9 cellular contexts compared by ENCODE assay signal in genomic region chrX:12949205-12949926, GRCh38. TPM values are rescaled to one million over a fixed set of nuclear protein-coding genes. Genes with fewer than 3 reads are reported as not detected.
DNase-seq lines count a peak whose midpoint lies in the region; ATAC-seq and TF ChIP-seq lines count a peak whose summit lies in the region.
"Had no signal": no experiment of that assay in that cellular context is flagged by ENCODE, and none has a peak within 500 bp of the region (broad histone marks: within the 10 kb centered on the region; RNA-seq: fewer than 3 reads in every experiment).

No MANE protein-coding gene starts in this region.

- peaks cover 0 to 21% (median 12%) of the 10 kb centered on the region in 11 experiments; a peak in 10 of 22 replicates for H3K27me3 ChIP-seq in BLaER1 treated with 17β-estradiol and CSF1 and Interleukin-3, amounts not matched to agents 10 nM and 100 nM
- no peaks in the 10 kb centered on the region for H3K27me3 ChIP-seq in Loucy (ENCODE audit: insufficient read depth, low read length, poor library complexity, severe bottlenecking)

- H3F3A ChIP-seq in Loucy (ENCODE audit: low read depth), result no peaks in the 10 kb centered on the region

- H3K4me1 ChIP-seq in BLaER1 treated with 17β-estradiol and CSF1 and Interleukin-3, amounts not matched to agents 10 nM and 100 nM, result peaks cover 67 to 86% (median 75%) of the 10 kb centered on the region in 10 experiments
- peaks cover 54% of the 10 kb centered on the region for H3K4me1 ChIP-seq in Loucy (ENCODE audit: insufficient read depth, low read length, poor library complexity, severe bottlenecking)

- no peaks in the 10 kb centered on the region for H3K9me3 ChIP-seq in BLaER1 treated with 17β-estradiol and CSF1 and Interleukin-3, amounts not matched to agents 10 nM and 100 nM (replicated peaks in 1 of 11)
- H3K9me3 ChIP-seq in Loucy (ENCODE audit: insufficient read depth, low read depth, low read length), result no peaks in the 10 kb centered on the region

- H3K36me3 ChIP-seq in BLaER1 treated with 17β-estradiol and CSF1 and Interleukin-3, amounts not matched to agents 10 nM and 100 nM, result no peaks in the 10 kb centered on the region
- no peaks in the 10 kb centered on the region for H3K36me3 ChIP-seq in Loucy (ENCODE audit: insufficient read depth, low read length)

- H3K27me3 Mint-ChIP-seq in central memory CD8-positive, alpha-beta T cell, result no peaks in the 10 kb centered on the region
- H3K27me3 Mint-ChIP-seq in neural crest cell (ENCODE audit: low read depth), result no peaks in the 10 kb centered on the region

- H3K4me3 ChIP-seq in BLaER1 treated with 17β-estradiol and CSF1 and Interleukin-3, amounts not matched to agents 10 nM and 100 nM, result no peak overlapping the region
- H3K4me3 ChIP-seq in Loucy (ENCODE audit: low read length, poor library complexity, severe bottlenecking), result peak overlapping the region; percentile 66

- no peak overlapping the region for H2AFZ ChIP-seq in Loucy (ENCODE audit: low read length)

- peaks cover 15% of the 10 kb centered on the region for H3K36me3 Mint-ChIP-seq in central memory CD8-positive, alpha-beta T cell (ENCODE audit: insufficient read depth)
- no peaks in the 10 kb centered on the region for H3K36me3 Mint-ChIP-seq in neural crest cell (ENCODE audit: low read depth)

- no peaks in the 10 kb centered on the region for H3K9me2 ChIP-seq in Loucy (replicated peaks; ENCODE audit: low read depth, low read length)

- peak overlapping the region; percentile 98 for H3K27ac Mint-ChIP-seq in central memory CD8-positive, alpha-beta T cell (ENCODE audit: low read depth)
- H3K27ac Mint-ChIP-seq in neural crest cell (ENCODE audit: unreplicated experiment), result peak overlapping the region; percentile 50

- ATAC-seq in central memory CD8-positive, alpha-beta T cell (replicated peaks; ENCODE audit: extremely low read depth, poor library complexity, severe bottlenecking), result no peak
- no peak for ATAC-seq in GM18873 (IDR thresholded peaks at IDR 0.05; ENCODE audit: low FRiP score, unreplicated experiment)
- ATAC-seq in activated CD4-positive, CD25-positive, alpha-beta regulatory T cell treated with anti-CD3 and anti-CD28 coated beads, Interleukin-2, amount 50 U/mL, for 24 hours, result no peak
- ATAC-seq in GM21576 (IDR thresholded peaks at IDR 0.05; ENCODE audit: unreplicated experiment), result no peak

- H3K9ac ChIP-seq in BLaER1 treated with 17β-estradiol and CSF1 and Interleukin-3, amounts not matched to agents 10 nM and 100 nM, result peak overlapping the region; percentile 17 to 80 (median 71); a peak in 18 of 22 replicates
- H3K9ac ChIP-seq in Loucy (ENCODE audit: low read depth, low read length, poor library complexity, severe bottlenecking), result peak overlapping the region; percentile 74

- H3K9me3 Mint-ChIP-seq in central memory CD8-positive, alpha-beta T cell, result no peaks in the 10 kb centered on the region
- peaks cover 3% of the 10 kb centered on the region for H3K9me3 Mint-ChIP-seq in neural crest cell

- H3K4me3 Mint-ChIP-seq in central memory CD8-positive, alpha-beta T cell, result peak overlapping the region; percentile 76
- no peak overlapping the region for H3K4me3 Mint-ChIP-seq in neural crest cell

- DNase-seq in central memory CD8-positive, alpha-beta T cell (ENCODE audit: low spot score in 2 of 2), result no peak
- DNase-seq in neural crest cell (ENCODE audit: low read depth, low spot score) (no peak), COLO829 (ENCODE audit: low spot score) (no peak)

- TF ChIP-seq CTCF in Loucy (conservative IDR thresholded peaks at IDR 0.05; ENCODE audit: low read length) (no peak), neural crest cell (conservative IDR thresholded peaks at IDR 0.05) (no peak)

- H3K79me2 ChIP-seq in Loucy (ENCODE audit: insufficient read depth, low read length), result peaks cover 67% of the 10 kb centered on the region

- H3K4me2 ChIP-seq in BLaER1 treated with 17β-estradiol and CSF1 and Interleukin-3, amounts not matched to agents 10 nM and 100 nM, result peak overlapping the region; percentile 64 to 93 (median 82)
- peak overlapping the region; percentile 77 for H3K4me2 ChIP-seq in Loucy (ENCODE audit: low read depth, low read length, poor library complexity, severe bottlenecking)

- peak overlapping the region; percentile 46 to 99 (median 81); a peak in 21 of 22 replicates for H3K27ac ChIP-seq in BLaER1 treated with 17β-estradiol and CSF1 and Interleukin-3, amounts not matched to agents 10 nM and 100 nM

- H3K4me1 Mint-ChIP-seq in central memory CD8-positive, alpha-beta T cell, result peaks cover 37% of the 10 kb centered on the region
- peaks cover 50% of the 10 kb centered on the region for H3K4me1 Mint-ChIP-seq in neural crest cell

- H4K20me1 ChIP-seq in BLaER1 treated with 17β-estradiol and CSF1 and Interleukin-3, amounts not matched to agents 10 nM and 100 nM, result peaks cover 0 to 28% (median 4%) of the 10 kb centered on the region in 11 experiments; a peak in 7 of 22 replicates
- H4K20me1 ChIP-seq in Loucy (ENCODE audit: insufficient read depth, low read length, poor library complexity, severe bottlenecking), result no peaks in the 10 kb centered on the region

RNA-seq across cellular contexts. Expression of gene TMSB4X, which starts 25.5 kb away (rescaled TPM):
- 2,548 and 2,664 TPM in 2 replicates for total RNA-seq in neural crest cell

RNA-seq across cellular contexts. Expression of gene TLR8, which starts 42.9 kb away (rescaled TPM):
- not detected in 2 replicates for total RNA-seq in neural crest cell
- total RNA-seq: lung microvascular endothelial cell had no signal
